8 cellular contexts compared by ENCODE assay signal in the genomic region with DNA sequence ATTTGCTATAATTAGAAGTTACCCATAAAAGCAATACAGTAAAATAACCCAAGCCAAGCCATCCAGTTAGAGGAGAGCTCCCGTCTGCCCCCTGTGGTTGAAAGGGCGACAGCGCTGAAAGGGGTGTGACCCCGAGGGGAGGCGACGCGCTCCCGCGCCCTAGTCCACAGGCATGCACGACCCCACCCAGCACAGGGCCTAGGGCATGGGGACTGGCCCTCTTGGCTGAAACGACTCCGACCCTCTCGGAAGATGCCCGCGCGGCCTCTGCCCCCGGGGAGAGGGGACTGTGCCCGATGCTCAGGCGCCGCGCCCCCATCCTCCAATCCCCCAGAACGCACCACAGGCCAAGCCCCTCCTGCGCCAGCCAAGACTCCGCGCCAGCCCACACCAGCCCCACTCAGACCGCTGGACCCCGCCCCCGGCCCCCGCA.
DNase-seq lines count a peak whose midpoint lies in the region; ATAC-seq and TF ChIP-seq lines count a peak whose summit lies in the region.

No MANE protein-coding gene starts in this region.

- no peaks in the 10 kb centered on the region for H3K36me3 ChIP-seq in BE2C
- peaks cover 41% of the 10 kb centered on the region for H3K36me3 ChIP-seq in HUES48 (ENCODE audit: control insufficient read depth, insufficient read depth, low read length)
- no peaks in the 10 kb centered on the region for H3K36me3 ChIP-seq in upper lobe of left lung

- H3K4me1 ChIP-seq in BE2C = no peaks in the 10 kb centered on the region
- peaks cover 6% of the 10 kb centered on the region for H3K4me1 ChIP-seq in HUES48 (ENCODE audit: control insufficient read depth, insufficient read depth, low read length)
- H3K4me1 ChIP-seq in upper lobe of left lung = peaks cover 12 to 17% (median 15%) of the 10 kb centered on the region in 4 donors

- ATAC-seq in GM19452 (IDR thresholded peaks at IDR 0.05; ENCODE audit: unreplicated experiment) (peak; percentile 48), omental fat pad (ENCODE audit: low FRiP score) (no peak), upper lobe of left lung (ENCODE audit: low FRiP score in 2 of 2) (peak; percentile 56 to 64)

- no peak overlapping the region for H3K9ac ChIP-seq in HUES48 (ENCODE audit: low read depth, low read length)

- TF ChIP-seq CTCF in BE2C (IDR thresholded peaks at IDR 0.05; ENCODE audit: low read depth, low read length) = no peak
- peak; percentile 74 for TF ChIP-seq CTCF in fibroblast of the aortic adventitia (IDR thresholded peaks at IDR 0.05; ENCODE audit: insufficient read depth, low read length)
- no peak for TF ChIP-seq CTCF in omental fat pad (IDR thresholded peaks at IDR 0.05)
- TF ChIP-seq CTCF in upper lobe of left lung (IDR thresholded peaks at IDR 0.05) = peak; percentile 53 to 67 (median 64)

- peak; percentile 14 for DNase-seq in BE2C
- DNase-seq in activated CD8-positive, alpha-beta memory T cell treated with anti-CD3 and anti-CD28 coated beads for 24 hours = peak; percentile 76
- no peak for DNase-seq in fibroblast of the aortic adventitia (ENCODE audit: low read depth)
- DNase-seq in omental fat pad (ENCODE audit: low spot score) = peak; percentile 20
- peak; percentile 32 to 86 for DNase-seq in upper lobe of left lung
- DNase-seq in A172 (ENCODE audit: low spot score) = no peak

- H3K4me3 ChIP-seq in BE2C (ENCODE audit: low read depth, low read length) (no peak overlapping the region), HUES48 (ENCODE audit: low read depth, low read length) (peak overlapping the region; percentile 92), fibroblast of the aortic adventitia (ENCODE audit: low read depth, low read length) (peak overlapping the region; percentile 61), upper lobe of left lung (peak overlapping the region in 3 of 4 donors; percentile 38 to 58 (median 51))

- H3K27ac ChIP-seq in HUES48 (ENCODE audit: low read depth, low read length) (no peak overlapping the region), upper lobe of left lung (peak overlapping the region in 2 of 4 donors; percentile 23 to 71)

- no peaks in the 10 kb centered on the region for H3K9me3 ChIP-seq in BE2C
- H3K9me3 ChIP-seq in HUES48 (ENCODE audit: control insufficient read depth, insufficient read depth, low read length) = no peaks in the 10 kb centered on the region
- H3K9me3 ChIP-seq in upper lobe of left lung = no peaks in the 10 kb centered on the region

- TF ChIP-seq POLR2A in upper lobe of left lung (IDR thresholded peaks at IDR 0.05) = no peak

- WGBS in upper lobe of left lung, 2 donors = 3 to 5% methylated on average over 3 to 18 of the region's 29 CpGs

- no peak for TF ChIP-seq EP300 in upper lobe of left lung (IDR thresholded peaks at IDR 0.05)

- H3K27me3 ChIP-seq in BE2C (no peaks in the 10 kb centered on the region), HUES48 (ENCODE audit: control insufficient read depth, insufficient read depth, low read length) (no peaks in the 10 kb centered on the region), upper lobe of left lung (no peaks in the 10 kb centered on the region)

Comparison
In these comparisons a context has a peak if more than half of its experiments do, and no peak if none do; other contexts are left out.
1. DNase-seq: peak in BE2C (single experiment), activated CD8-positive, alpha-beta memory T cell treated with anti-CD3 and anti-CD28 coated beads for 24 hours (single experiment), omental fat pad (single experiment) and upper lobe of left lung (2 of 2); none in fibroblast of the aortic adventitia (single experiment) and A172 (single experiment).
2. CTCF ChIP-seq: peak in fibroblast of the aortic adventitia (single experiment) and upper lobe of left lung (6 of 6); none in BE2C (single experiment) and omental fat pad (0 of 3).